In genomic region chr2:200406379-200406778, GRCh38 we compare ENCODE assay signal across 9 cellular contexts.
DNase-seq lines count a peak whose midpoint lies in the region; ATAC-seq and TF ChIP-seq lines count a peak whose summit lies in the region.
"Had no signal": no experiment of that assay in that cellular context is flagged by ENCODE, and none has a peak within 500 bp of the region (broad histone marks: within the 10 kb centered on the region; RNA-seq: fewer than 3 reads in every experiment).

No MANE protein-coding gene starts in this region.

- peak overlapping the region in 7 of 11 experiments; percentile 8 to 86 (median 57); a peak in 11 of 22 replicates for H3K4me2 ChIP-seq in BLaER1 treated with 17β-estradiol and CSF1 and Interleukin-3, amounts not matched to agents 10 nM and 100 nM

- H3K36me3 ChIP-seq in BLaER1 treated with 17β-estradiol and CSF1 and Interleukin-3, amounts not matched to agents 10 nM and 100 nM: peaks cover 0 to 6% (median 0%) of the 10 kb centered on the region in 11 experiments; a peak in 3 of 22 replicates
- H3K36me3 ChIP-seq in RWPE2 (ENCODE audit: low read depth): no peaks in the 10 kb centered on the region; the same call in 1 of the 2 replicates

- H3K9me3 ChIP-seq in BLaER1 treated with 17β-estradiol and CSF1 and Interleukin-3, amounts not matched to agents 10 nM and 100 nM (replicated peaks in 1 of 11): no peaks in the 10 kb centered on the region; a peak in 1 of 22 replicates
- no peaks in the 10 kb centered on the region for H3K9me3 ChIP-seq in RWPE2 (ENCODE audit: severe bottlenecking)

- no peak for TF ChIP-seq CTCF in RWPE2 (IDR thresholded peaks at IDR 0.05; ENCODE audit: poor library complexity, severe bottlenecking)

- no peaks in the 10 kb centered on the region for H3K9me3 Mint-ChIP-seq in activated T-cell treated with anti-CD3 and anti-CD28 coated beads, Interleukin-2, amount 50 U/mL, for 4 hours

- H3K4me3 ChIP-seq in BLaER1 treated with 17β-estradiol and CSF1 and Interleukin-3, amounts not matched to agents 10 nM and 100 nM: no peak overlapping the region
- H3K4me3 ChIP-seq in RWPE2 (ENCODE audit: severe bottlenecking): no peak overlapping the region

- peaks cover 0 to 69% (median 21%) of the 10 kb centered on the region in 10 experiments; a peak in 11 of 20 replicates for H3K4me1 ChIP-seq in BLaER1 treated with 17β-estradiol and CSF1 and Interleukin-3, amounts not matched to agents 10 nM and 100 nM
- peaks cover 49% of the 10 kb centered on the region for H3K4me1 ChIP-seq in RWPE2 (ENCODE audit: insufficient read depth, poor library complexity, severe bottlenecking)

- H4K20me1 ChIP-seq in BLaER1 treated with 17β-estradiol and CSF1 and Interleukin-3, amounts not matched to agents 10 nM and 100 nM: peaks cover 0 to 7% (median 0%) of the 10 kb centered on the region in 11 experiments; a peak in 1 of 22 replicates

- no peaks in the 10 kb centered on the region for H3K36me3 Mint-ChIP-seq in activated T-cell treated with anti-CD3 and anti-CD28 coated beads, Interleukin-2, amount 50 U/mL, for 4 hours (ENCODE audit: insufficient read depth)

- no peak overlapping the region for H3K4me3 Mint-ChIP-seq in activated T-cell treated with anti-CD3 and anti-CD28 coated beads, Interleukin-2, amount 50 U/mL, for 4 hours

- DNase-seq in RWPE2 (ENCODE audit: low spot score): no peak
- peak; percentile 28 for DNase-seq in iris pigment epithelial cell (ENCODE audit: low read depth)
- no peak for DNase-seq in activated gamma-delta T cell (lab: John Stamatoyannopoulos, UW)
- DNase-seq in activated T-cell treated with anti-CD3 and anti-CD28 coated beads, Interleukin-2, amount 50 U/mL, for 4 hours: no peak
- no peak for DNase-seq in RPMI8226
- DNase-seq in NK-92 (lab: John Stamatoyannopoulos, UW; ENCODE audit: unreplicated experiment): no peak
- DNase-seq: GF-D8 had no signal

- H3K27me3 ChIP-seq in BLaER1 treated with 17β-estradiol and CSF1 and Interleukin-3, amounts not matched to agents 10 nM and 100 nM: no peaks in the 10 kb centered on the region
- no peaks in the 10 kb centered on the region for H3K27me3 ChIP-seq in RWPE2 (ENCODE audit: insufficient read depth, poor library complexity, severe bottlenecking)

- H3K4me1 Mint-ChIP-seq in activated T-cell treated with anti-CD3 and anti-CD28 coated beads, Interleukin-2, amount 50 U/mL, for 4 hours (ENCODE audit: low read depth): peaks cover 25% of the 10 kb centered on the region

- H3K27me3 Mint-ChIP-seq in activated T-cell treated with anti-CD3 and anti-CD28 coated beads, Interleukin-2, amount 50 U/mL, for 4 hours (ENCODE audit: low read depth): no peaks in the 10 kb centered on the region

- ATAC-seq in GM21825 (IDR thresholded peaks at IDR 0.05; ENCODE audit: unreplicated experiment) (peak; percentile 72), RWPE2 (ENCODE audit: low read depth) (peak; percentile 6; the same call in 1 of the 3 replicates)
- no peak for ATAC-seq in activated T-cell treated with anti-CD3 and anti-CD28 coated beads, Interleukin-2, amount 50 U/mL, for 4 hours

- H3K27ac ChIP-seq in BLaER1 treated with 17β-estradiol and CSF1 and Interleukin-3, amounts not matched to agents 10 nM and 100 nM: peak overlapping the region in 4 of 11 experiments; percentile 1 to 61 (median 44); a peak in 7 of 22 replicates
- peak overlapping the region; percentile 95 for H3K27ac ChIP-seq in RWPE2 (ENCODE audit: poor library complexity, severe bottlenecking)

- peak overlapping the region in 2 of 11 experiments; percentile 13 to 18; a peak in 2 of 22 replicates for H3K9ac ChIP-seq in BLaER1 treated with 17β-estradiol and CSF1 and Interleukin-3, amounts not matched to agents 10 nM and 100 nM

Comparison
In these comparisons a context has a peak if more than half of its experiments do, and no peak if none do; other contexts are left out.
1. ATAC-seq: peak in GM21825 (single experiment) and RWPE2 (single experiment); none in activated T-cell treated with anti-CD3 and anti-CD28 coated beads, Interleukin-2, amount 50 U/mL, for 4 hours (0 of 2).